15 cellular contexts compared by ENCODE assay signal in genomic region chr11:26149585-26149984, GRCh38.
A peak's percentile ranks its signal among the peaks of the same experiment; 100 is the strongest.
DNase-seq lines count a peak whose midpoint lies in the region; ATAC-seq, FAIRE-seq and TF ChIP-seq lines count a peak whose summit lies in the region.
"Had no signal": no experiment of that assay in that cellular context is flagged by ENCODE, and none has a peak within 500 bp of the region (broad histone marks: within the 10 kb centered on the region; RNA-seq: fewer than 3 reads in every experiment).

No MANE protein-coding gene starts in this region.

- H3K4me1 ChIP-seq in right atrium auricular region (no peaks in the 10 kb centered on the region), endodermal cell (ENCODE audit: control insufficient read depth, insufficient read depth, low read length) (no peaks in the 10 kb centered on the region), uterus (no peaks in the 10 kb centered on the region)
- H3K4me1 ChIP-seq: BLaER1, Caco-2 had no signal

- WGBS in endodermal cell (ENCODE audit: insufficient coverage in 1 of 2, insufficient read length in 1 of 2), 2 experiments, result 93 to 99% methylated on average over 18 to 21 of the region's 21 CpGs

- H3K4me1 Mint-ChIP-seq in endodermal cell, result peaks cover 5% of the 10 kb centered on the region
- H3K4me1 Mint-ChIP-seq: CD8-positive, alpha-beta memory T cell had no signal

- no peak overlapping the region for H3K4me3 ChIP-seq in right atrium auricular region
- H3K4me3 ChIP-seq in endodermal cell (ENCODE audit: low read length), result no peak overlapping the region
- no peak overlapping the region for H3K4me3 ChIP-seq in uterus
- H3K4me3 ChIP-seq: BLaER1 had no signal

- DNase-seq in left ventricle myocardium superior, result peak; percentile 13
- no peak for DNase-seq in right atrium auricular region (ENCODE audit: low spot score)
- DNase-seq in endodermal cell, result peak; percentile 43
- peak; percentile 44 for DNase-seq in sciatic nerve (ENCODE audit: low spot score)
- DNase-seq in GM12891 (ENCODE audit: insufficient read length, low spot score), result no peak
- no peak for DNase-seq in uterus
- DNase-seq: 8988T, Caco-2, HFFc6 had no signal

- no peaks in the 10 kb centered on the region for H3K36me3 Mint-ChIP-seq in endodermal cell (ENCODE audit: low read depth)
- H3K36me3 Mint-ChIP-seq: CD8-positive, alpha-beta memory T cell had no signal

- H3K4me3 Mint-ChIP-seq in endodermal cell, result no peak overlapping the region
- H3K4me3 Mint-ChIP-seq: CD8-positive, alpha-beta memory T cell; HFFc6 had no signal

- TF ChIP-seq POLR2A in GM12891 (IDR thresholded peaks at IDR 0.05; ENCODE audit: low read depth, low read length) (no peak), uterus (IDR thresholded peaks at IDR 0.05) (no peak)

- intact Hi-C loops in left ventricle myocardium superior (cut with micrococcal nuclease), result no loop called here
- intact Hi-C loops in sciatic nerve (cut with DNase I), result no loop called here
- intact Hi-C loops in uterus (cut with DNase I; ENCODE audit: low total_unique reads), result no loop called here

- H3K27ac Mint-ChIP-seq in endodermal cell, result no peak overlapping the region
- H3K27ac Mint-ChIP-seq: CD8-positive, alpha-beta memory T cell; HFFc6 had no signal

- H3K9me3 ChIP-seq in right atrium auricular region (no peaks in the 10 kb centered on the region), endodermal cell (ENCODE audit: control insufficient read depth, low read length) (no peaks in the 10 kb centered on the region), uterus (no peaks in the 10 kb centered on the region)
- H3K9me3 ChIP-seq: BLaER1, Caco-2 had no signal

- ATAC-seq in left ventricle myocardium superior (no peak), sciatic nerve (no peak), HG02642 (IDR thresholded peaks at IDR 0.05; ENCODE audit: poor library complexity, unreplicated experiment) (no peak)
- ATAC-seq: HepG2 had no signal

- H3K9me3 Mint-ChIP-seq in endodermal cell, result no peaks in the 10 kb centered on the region
- H3K9me3 Mint-ChIP-seq: HFFc6 had no signal

- peaks cover 0 to 2% of the 10 kb centered on the region in 2 donors for H3K27me3 ChIP-seq in right atrium auricular region
- no peaks in the 10 kb centered on the region for H3K27me3 ChIP-seq in endodermal cell (ENCODE audit: control insufficient read depth, insufficient read depth, low read length, poor library complexity, severe bottlenecking)
- no peaks in the 10 kb centered on the region for H3K27me3 ChIP-seq in uterus
- H3K27me3 ChIP-seq: BLaER1 had no signal

- TF ChIP-seq CTCF in right atrium auricular region (IDR thresholded peaks at IDR 0.05) (no peak), endodermal cell (conservative IDR thresholded peaks at IDR 0.05) (no peak), uterus (IDR thresholded peaks at IDR 0.05) (no peak)

- peaks cover 4% of the 10 kb centered on the region for H3K27me3 Mint-ChIP-seq in endodermal cell (ENCODE audit: insufficient read depth)
- H3K27me3 Mint-ChIP-seq: CD8-positive, alpha-beta memory T cell had no signal

- no peaks in the 10 kb centered on the region for H3K36me3 ChIP-seq in right atrium auricular region
- no peaks in the 10 kb centered on the region for H3K36me3 ChIP-seq in endodermal cell (ENCODE audit: control insufficient read depth, insufficient read depth, low read length)
- H3K36me3 ChIP-seq in uterus, result no peaks in the 10 kb centered on the region
- H3K36me3 ChIP-seq: BLaER1 had no signal

- FAIRE-seq in GM12891 (lab: Jason Lieb, UNC), result no peak
- FAIRE-seq: G401.6, GM19239, HepG2 had no signal

- no peak overlapping the region for H3K27ac ChIP-seq in right atrium auricular region
- no peak overlapping the region for H3K27ac ChIP-seq in endodermal cell (ENCODE audit: low read depth, low read length)
- H3K27ac ChIP-seq in uterus, result no peak overlapping the region
- H3K27ac ChIP-seq: BLaER1 had no signal

- H3K9ac ChIP-seq in endodermal cell (ENCODE audit: extremely low read depth, low read length, poor library complexity, severe bottlenecking), result no peak overlapping the region
- H3K9ac ChIP-seq: BLaER1 had no signal

TF ChIP-seq in GM12891, 5 proteins besides CTCF, POLR2A, EP300 and RAD21:
- no peak for TF ChIP-seq TAF1 (IDR thresholded peaks at IDR 0.05; ENCODE audit: low read depth, low read length)

Comparison
In these comparisons a context has a peak if more than half of its experiments do, and no peak if none do; other contexts are left out.
1. DNase-seq: peak in left ventricle myocardium superior (single experiment), endodermal cell (single experiment) and sciatic nerve (single experiment); none in right atrium auricular region (single experiment), GM12891 (single experiment) and uterus (0 of 2).